8 cellular contexts compared by ENCODE assay signal in genomic region chr1:183234660-183235476, GRCh38. TPM values are rescaled to one million over a fixed set of nuclear protein-coding genes. Genes with fewer than 3 reads are reported as not detected.
DNase-seq lines count a peak whose midpoint lies in the region; ATAC-seq, FAIRE-seq and TF ChIP-seq lines count a peak whose summit lies in the region.

No MANE protein-coding gene starts in this region.

- H3K36me3 ChIP-seq in OCI-LY7 (ENCODE audit: insufficient read depth, low read length) = no peaks in the 10 kb centered on the region
- H3K36me3 ChIP-seq in effector memory CD4-positive, alpha-beta T cell (ENCODE audit: control insufficient read depth, insufficient read depth, low read length) = no peaks in the 10 kb centered on the region

- peak; percentile 74 for FAIRE-seq in A204.1 (lab: Jason Lieb, UNC)

- POLR2A ChIA-PET in OCI-LY7 (lab: Charles Lee) = no interaction called here

- H3K27me3 ChIP-seq in effector memory CD4-positive, alpha-beta T cell (replicated peaks; ENCODE audit: control insufficient read depth, insufficient read depth, low read length, poor library complexity, severe bottlenecking) = no peaks in the 10 kb centered on the region

- CTCF ChIA-PET in OCI-LY7 (lab: Charles Lee; ENCODE audit: unreplicated experiment) = no interaction called here

- H3K4me3 ChIP-seq in OCI-LY7 (ENCODE audit: low read depth, low read length, poor library complexity, severe bottlenecking) = no peak overlapping the region
- no peak overlapping the region for H3K4me3 ChIP-seq in effector memory CD4-positive, alpha-beta T cell (ENCODE audit: insufficient read depth, low read depth, low read length, poor library complexity, severe bottlenecking)

- H3K79me2 ChIP-seq in OCI-LY7 (ENCODE audit: insufficient read depth, low read depth, low read length) = no peaks in the 10 kb centered on the region

- H4K20me1 ChIP-seq in OCI-LY7 (ENCODE audit: insufficient read depth, low read length) = no peaks in the 10 kb centered on the region

- H2AFZ ChIP-seq in OCI-LY7 (ENCODE audit: low read length) = no peak overlapping the region

- peak; percentile 88 for DNase-seq in H4 (ENCODE audit: low spot score)
- peak; percentile 17 for DNase-seq in OCI-LY7 (ENCODE audit: low spot score)
- DNase-seq in epidermal melanocyte (ENCODE audit: insufficient read length, low spot score) = peak; percentile 47
- peak; percentile 32 for DNase-seq in middle frontal gyrus (ENCODE audit: extremely low spot score, low spot score)
- DNase-seq in effector memory CD4-positive, alpha-beta T cell = no peak
- DNase-seq in activated naive CD4-positive, alpha-beta T cell (lab: John Stamatoyannopoulos, UW) = no peak

- no TSS peak for BruUV-seq in OCI-LY7 (replicated peaks; lab: Mats Ljungman, UMichigan)

- no peaks in the 10 kb centered on the region for H3K4me1 ChIP-seq in OCI-LY7 (ENCODE audit: insufficient read depth, low read length, poor library complexity, severe bottlenecking)
- no peaks in the 10 kb centered on the region for H3K4me1 ChIP-seq in effector memory CD4-positive, alpha-beta T cell (ENCODE audit: control insufficient read depth, insufficient read depth, low read length, poor library complexity, severe bottlenecking)

- no peak overlapping the region for H3K4me2 ChIP-seq in OCI-LY7 (ENCODE audit: low read length)

- H3K27ac ChIP-seq in OCI-LY7 (ENCODE audit: low read depth, low read length, poor library complexity, severe bottlenecking) = no peak overlapping the region
- no peak overlapping the region for H3K27ac ChIP-seq in effector memory CD4-positive, alpha-beta T cell (ENCODE audit: insufficient read depth, low read length, poor library complexity, severe bottlenecking)

- no peaks in the 10 kb centered on the region for H3K9me3 ChIP-seq in OCI-LY7 (ENCODE audit: low read length)
- H3K9me3 ChIP-seq in effector memory CD4-positive, alpha-beta T cell (ENCODE audit: control insufficient read depth, low read length) = no peaks in the 10 kb centered on the region

- intact Hi-C loops in OCI-LY7 (cut with micrococcal nuclease; ENCODE audit: unreplicated experiment) = no loop called here

- H3K9me2 ChIP-seq in OCI-LY7 (ENCODE audit: insufficient read depth, low read length) = no peaks in the 10 kb centered on the region

- ATAC-seq in HG03460 (IDR thresholded peaks at IDR 0.05; ENCODE audit: unreplicated experiment) = no peak

- peak; percentile 79 for TF ChIP-seq CTCF in OCI-LY7 (conservative IDR thresholded peaks at IDR 0.05; ENCODE audit: low read length)

RNA-seq across cellular contexts. Expression of gene LAMC2, which starts 48.8 kb away (rescaled TPM):
- total RNA-seq in H4 (2014; rRNA removed; shearing (Covaris generic)) = 0.10 TPM in 1 of 2 replicates, not detected in the other
- total RNA-seq in OCI-LY7 (2014; rRNA removed; shearing (Covaris generic)) = not detected in 2 replicates
- total RNA-seq in OCI-LY7 (2022) = 0.38 and 0.63 TPM in 2 replicates

Comparison
In these comparisons a context has a peak if more than half of its experiments do, and no peak if none do; other contexts are left out.
1. DNase-seq: peak in H4 (single experiment), OCI-LY7 (single experiment), epidermal melanocyte (single experiment) and middle frontal gyrus (single experiment); none in effector memory CD4-positive, alpha-beta T cell (0 of 3) and activated naive CD4-positive, alpha-beta T cell (0 of 4).